ENCODE assay signal across 25 cellular contexts in the genomic region with DNA sequence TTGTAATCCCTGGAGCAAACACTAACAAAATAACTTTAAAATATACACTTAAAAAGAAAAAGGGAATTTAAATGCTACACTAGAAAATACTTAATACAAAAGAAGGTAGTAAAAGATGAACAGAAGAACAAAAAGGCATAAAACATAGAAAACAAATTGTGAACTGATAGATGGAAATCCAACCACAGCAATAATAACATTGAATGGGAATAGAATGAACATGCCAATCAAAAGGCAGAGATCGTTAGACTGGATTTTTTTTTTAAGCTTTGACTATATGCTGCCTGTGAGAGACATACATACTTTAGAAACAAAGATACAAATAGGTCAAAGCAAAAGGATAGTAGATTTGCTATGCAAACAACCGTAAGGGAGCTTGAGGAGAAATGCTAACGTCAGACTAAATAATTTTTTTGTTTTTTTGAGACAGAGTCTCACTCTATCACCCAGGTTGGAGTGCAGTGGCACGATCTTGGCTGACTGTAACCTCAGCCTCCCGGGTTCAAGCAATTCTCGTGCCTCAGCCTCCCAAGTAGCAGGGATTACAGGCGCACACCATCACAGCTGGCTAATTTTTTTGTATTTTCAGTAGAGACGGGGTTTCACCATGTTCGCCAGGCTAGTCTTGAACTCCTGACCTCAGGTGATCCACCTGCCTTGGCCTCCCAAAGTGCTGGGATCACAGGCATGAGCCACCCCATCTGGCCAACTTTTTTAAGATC. TPM values are rescaled to one million over a fixed set of nuclear protein-coding genes. Genes with fewer than 3 reads are reported as not detected.
DNase-seq lines count a peak whose midpoint lies in the region; ATAC-seq and TF ChIP-seq lines count a peak whose summit lies in the region.
"Had no signal": no experiment of that assay in that cellular context is flagged by ENCODE, and none has a peak within 500 bp of the region (broad histone marks: within the 10 kb centered on the region; RNA-seq: fewer than 3 reads in every experiment).

No MANE protein-coding gene starts in this region.

- H3K4me1 ChIP-seq in body of pancreas (peaks cover 36% of the 10 kb centered on the region), ovary (ENCODE audit: insufficient read depth) (peaks cover 19% of the 10 kb centered on the region)
- H3K4me1 ChIP-seq: SJSA1 had no signal

- H3K27ac ChIP-seq in body of pancreas (peak overlapping the region in 3 of 4 donors; percentile 25 to 46 (median 45)), ovary (peak overlapping the region; percentile 32 to 85), coronary artery (no peak overlapping the region)
- H3K27ac ChIP-seq: SJSA1 had no signal

- H3K27ac Mint-ChIP-seq in activated CD8-positive, alpha-beta memory T cell treated with anti-CD3 and anti-CD28 coated beads, Interleukin-2, amount 10 ng/mL, durations not matched to agents 7 days and 5 days = no peak overlapping the region
- no peak overlapping the region for H3K27ac Mint-ChIP-seq in natural killer cell treated with Interleukin-12 subunit alpha and Interleukin-12 subunit beta and Interleukin-15 and Interleukin-18, amount 100 ng/mL, for 72 hours

- TF ChIP-seq POLR2A in body of pancreas (IDR thresholded peaks at IDR 0.05) (no peak), ovary (IDR thresholded peaks at IDR 0.05) (no peak)

- intact Hi-C loops in body of pancreas (cut with DNase I) = no loop called here
- intact Hi-C loops in ovary (cut with DNase I) = no loop called here

- no peak for TF ChIP-seq CTCF in body of pancreas (IDR thresholded peaks at IDR 0.05)
- TF ChIP-seq CTCF in ovary (IDR thresholded peaks at IDR 0.05) = no peak
- no peak for TF ChIP-seq CTCF in coronary artery (IDR thresholded peaks at IDR 0.05)

- no peak for TF ChIP-seq EP300 in ovary (IDR thresholded peaks at IDR 0.05)

- H3K36me3 ChIP-seq in body of pancreas (replicated peaks in 1 of 2; ENCODE audit: insufficient read depth in 1 of 2, low read depth in 2 of 2) (no peaks in the 10 kb centered on the region), ovary (no peaks in the 10 kb centered on the region)
- H3K36me3 ChIP-seq: SJSA1 had no signal

- no peaks in the 10 kb centered on the region for H3K4me1 Mint-ChIP-seq in activated CD8-positive, alpha-beta memory T cell treated with anti-CD3 and anti-CD28 coated beads, Interleukin-2, amount 10 ng/mL, durations not matched to agents 7 days and 5 days
- peaks cover 4 to 5% of the 10 kb centered on the region in 2 donors for H3K4me1 Mint-ChIP-seq in natural killer cell treated with Interleukin-12 subunit alpha and Interleukin-12 subunit beta and Interleukin-15 and Interleukin-18, amount 100 ng/mL, for 72 hours (ENCODE audit: low read depth in 2 of 2)

- peak; percentile 12 for DNase-seq in activated CD8-positive, alpha-beta memory T cell treated with anti-CD3 and anti-CD28 coated beads, Interleukin-2, amount 10 ng/mL, durations not matched to agents 7 days and 5 days
- DNase-seq in activated CD8-positive, alpha-beta memory T cell treated with anti-CD3 and anti-CD28 coated beads, Interleukin-2, amount 50 U/mL, for 4 hours = no peak
- DNase-seq in body of pancreas (no peak), ovary (no peak), coronary artery (ENCODE audit: low spot score) (no peak)
- DNase-seq in natural killer cell treated with Interleukin-12 subunit alpha and Interleukin-12 subunit beta and Interleukin-15 and Interleukin-18, amount 100 ng/mL, for 72 hours (ENCODE audit: low spot score) = no peak
- DNase-seq: DMS153, DND-41, Kasumi-1, NCI-H1092 treated with DMSO at 0.1 percent for 48 hours, NCI-H1436 treated with DMSO at 0.1 percent for 48 hours, NCI-H2029, NCI-H446, NCI-H524 treated with DMSO at 0.1 percent for 48 hours, NCI-H774, PC-3, Right ventricle myocardium superior, RPMI8226 had no signal

- 35 to 38% methylated on average over 9 of the region's 9 CpGs for WGBS in body of pancreas, 2 donors
- 18 to 48% (median 38%) methylated on average over 9 of the region's 9 CpGs for WGBS in ovary, 3 donors

- ATAC-seq in activated CD8-positive, alpha-beta memory T cell treated with anti-CD3 and anti-CD28 coated beads, Interleukin-2, amount 10 ng/mL, durations not matched to agents 7 days and 5 days = no peak
- no peak for ATAC-seq in body of pancreas
- no peak for ATAC-seq in natural killer cell treated with Interleukin-12 subunit alpha and Interleukin-12 subunit beta and Interleukin-15 and Interleukin-18, amount 100 ng/mL, for 72 hours
- no peak for ATAC-seq in HG02970 (IDR thresholded peaks at IDR 0.05; ENCODE audit: low FRiP score, unreplicated experiment)
- ATAC-seq: HepG2, PC-3 had no signal

- no peaks in the 10 kb centered on the region for H3K9me3 Mint-ChIP-seq in activated CD8-positive, alpha-beta memory T cell treated with anti-CD3 and anti-CD28 coated beads, Interleukin-2, amount 10 ng/mL, durations not matched to agents 7 days and 5 days (ENCODE audit: low read depth)
- H3K9me3 Mint-ChIP-seq in natural killer cell treated with Interleukin-12 subunit alpha and Interleukin-12 subunit beta and Interleukin-15 and Interleukin-18, amount 100 ng/mL, for 72 hours = no peaks in the 10 kb centered on the region

- CTCF ChIA-PET in activated CD8-positive, alpha-beta memory T cell treated with anti-CD3 and anti-CD28 coated beads, Interleukin-2, amount 10 ng/mL, durations not matched to agents 7 days and 5 days (lab: Charles Lee) = interaction anchor here (1.0 kb wide), 1 partner anchor 30 kb away, joined by 3 read pairs; no protein-coding TSS in a partner anchor

- H3K4me3 ChIP-seq in body of pancreas (no peak overlapping the region), ovary (no peak overlapping the region), coronary artery (no peak overlapping the region)
- H3K4me3 ChIP-seq: SJSA1 had no signal

- H3K27me3 ChIP-seq in body of pancreas (no peaks in the 10 kb centered on the region), ovary (no peaks in the 10 kb centered on the region)

- H3K4me3 Mint-ChIP-seq in activated CD8-positive, alpha-beta memory T cell treated with anti-CD3 and anti-CD28 coated beads, Interleukin-2, amount 10 ng/mL, durations not matched to agents 7 days and 5 days = no peak overlapping the region
- no peak overlapping the region for H3K4me3 Mint-ChIP-seq in natural killer cell treated with Interleukin-12 subunit alpha and Interleukin-12 subunit beta and Interleukin-15 and Interleukin-18, amount 100 ng/mL, for 72 hours

- no peaks in the 10 kb centered on the region for H3K36me3 Mint-ChIP-seq in activated CD8-positive, alpha-beta memory T cell treated with anti-CD3 and anti-CD28 coated beads, Interleukin-2, amount 10 ng/mL, durations not matched to agents 7 days and 5 days
- H3K36me3 Mint-ChIP-seq in natural killer cell treated with Interleukin-12 subunit alpha and Interleukin-12 subunit beta and Interleukin-15 and Interleukin-18, amount 100 ng/mL, for 72 hours = no peaks in the 10 kb centered on the region

- H3K27me3 Mint-ChIP-seq in activated CD8-positive, alpha-beta memory T cell treated with anti-CD3 and anti-CD28 coated beads, Interleukin-2, amount 10 ng/mL, durations not matched to agents 7 days and 5 days = peaks cover 55% of the 10 kb centered on the region
- H3K27me3 Mint-ChIP-seq in natural killer cell treated with Interleukin-12 subunit alpha and Interleukin-12 subunit beta and Interleukin-15 and Interleukin-18, amount 100 ng/mL, for 72 hours = peaks cover 18 to 54% of the 10 kb centered on the region in 2 donors

- H3K9me3 ChIP-seq in body of pancreas (no peaks in the 10 kb centered on the region), ovary (no peaks in the 10 kb centered on the region)

RNA-seq across cellular contexts. Expression of gene ABO, which starts 6.5 kb away (rescaled TPM):
- not detected for total RNA-seq in activated CD8-positive, alpha-beta memory T cell treated with anti-CD3 and anti-CD28 coated beads, Interleukin-2, amount 10 ng/mL, durations not matched to agents 7 days and 5 days
- 1 to 10 TPM; 3.9 to 9.2 TPM for total RNA-seq in body of pancreas
- total RNA-seq in ovary = 10 to 100 TPM; 16.0 to 27.7 (median 22.0) TPM
- polyA plus RNA-seq in ovary = 10 to 100 TPM; 18.5 to 21.1 TPM
- total RNA-seq in natural killer cell treated with Interleukin-12 subunit alpha and Interleukin-12 subunit beta and Interleukin-15 and Interleukin-18, amount 100 ng/mL, for 72 hours = under 1 TPM; 0.25 to 0.69 TPM
- total RNA-seq: A172, HepG2, HT1080, M059J, PC-3, SJSA1 had no signal
- polyA plus RNA-seq: BJ, HepG2 had no signal

RNA-seq across cellular contexts. Expression of gene OBP2B, which starts 59.4 kb away (rescaled TPM):
- not detected for total RNA-seq in activated CD8-positive, alpha-beta memory T cell treated with anti-CD3 and anti-CD28 coated beads, Interleukin-2, amount 10 ng/mL, durations not matched to agents 7 days and 5 days
- total RNA-seq in body of pancreas (not detected), ovary (1 to 10 TPM in 2 of 7 donors, under 1 TPM in 2, not detected in 3; 0.33 to 5.3 (median 2.7) TPM)
- polyA plus RNA-seq in ovary = not detected
- total RNA-seq in natural killer cell treated with Interleukin-12 subunit alpha and Interleukin-12 subunit beta and Interleukin-15 and Interleukin-18, amount 100 ng/mL, for 72 hours = not detected
- total RNA-seq: A172, HepG2, HT1080, M059J, PC-3, Right ventricle myocardium superior, SJSA1 had no signal
- polyA plus RNA-seq: BJ, HepG2 had no signal

Comparison
In these comparisons a context has a peak if more than half of its experiments do, and no peak if none do; other contexts are left out.
1. H3K27ac ChIP-seq: peak in body of pancreas (3 of 4) and ovary (2 of 2); none in coronary artery (0 of 2).